ENCODE assay signal across 14 cellular contexts in genomic region chr4:7922466-7922865, GRCh38. TPM values are rescaled to one million over a fixed set of nuclear protein-coding genes. Genes with fewer than 3 reads are reported as not detected.
DNase-seq lines count a peak whose midpoint lies in the region; ATAC-seq and TF ChIP-seq lines count a peak whose summit lies in the region.
"Had no signal": no experiment of that assay in that cellular context is flagged by ENCODE, and none has a peak within 500 bp of the region (broad histone marks: within the 10 kb centered on the region; RNA-seq: fewer than 3 reads in every experiment).

No MANE protein-coding gene starts in this region.

- ATAC-seq in GM23338: no peak
- no peak for ATAC-seq in Panc1
- ATAC-seq in activated naive CD4-positive, alpha-beta T cell treated with anti-CD3 and anti-CD28 coated beads, Interleukin-2, amount 50 U/mL, for 72 hours: no peak
- no peak for ATAC-seq in HG03442 (IDR thresholded peaks at IDR 0.05; ENCODE audit: unreplicated experiment)
- ATAC-seq: CD8-positive, alpha-beta T cell had no signal

- WGBS in esophagus muscularis mucosa: 72% methylated on average over 7 of the region's 7 CpGs

- no peak overlapping the region; the same call in 2 of the 3 replicates for H3K4me3 Mint-ChIP-seq in GM23338
- H3K4me3 Mint-ChIP-seq: B cell; CD8-positive, alpha-beta T cell had no signal

- no TSS peak for BruUV-seq in Panc1 (replicated peaks; lab: Mats Ljungman, UMichigan)

- peaks cover 8% of the 10 kb centered on the region; the same call in 1 of the 2 replicates for H3K9me2 ChIP-seq in GM23338 (ENCODE audit: insufficient read depth)

- TF ChIP-seq EP300 in esophagus muscularis mucosa (IDR thresholded peaks at IDR 0.05): no peak

- no peaks in the 10 kb centered on the region for H3K9me3 ChIP-seq in Panc1 (ENCODE audit: control insufficient read depth, insufficient read depth, low read depth, low read length)
- H3K9me3 ChIP-seq in esophagus muscularis mucosa: no peaks in the 10 kb centered on the region

- peaks cover 20% of the 10 kb centered on the region for H3K4me1 Mint-ChIP-seq in GM23338
- H3K4me1 Mint-ChIP-seq: B cell had no signal

- H3K27ac Mint-ChIP-seq in GM23338: no peak overlapping the region
- H3K27ac Mint-ChIP-seq in activated naive CD4-positive, alpha-beta T cell treated with anti-CD3 and anti-CD28 coated beads, Interleukin-2, amount 50 U/mL, for 72 hours: no peak overlapping the region
- H3K27ac Mint-ChIP-seq: B cell; CD8-positive, alpha-beta T cell had no signal

- peaks cover 89% of the 10 kb centered on the region for H3K79me2 ChIP-seq in GM23338 (replicated peaks; ENCODE audit: insufficient read depth)

- in situ Hi-C loops in Panc1 (cut with HindIII; ENCODE audit: low pct_unique_long_range_greater_than_20kb, low sequenced_read_pairs): no loop called here

- H3K4me3 ChIP-seq in GM23338 (no peak overlapping the region), Panc1 (ENCODE audit: low read depth in 2 of 2, low read length in 2 of 2) (no peak overlapping the region), esophagus muscularis mucosa (no peak overlapping the region)
- H3K4me3 ChIP-seq: BLaER1 treated with 17β-estradiol and CSF1 and Interleukin-3, amounts not matched to agents 10 nM and 100 nM had no signal

- no peak overlapping the region for H3K4me2 ChIP-seq in GM23338
- H3K4me2 ChIP-seq: BLaER1 treated with 17β-estradiol and CSF1 and Interleukin-3, amounts not matched to agents 10 nM and 100 nM had no signal

- no peaks in the 10 kb centered on the region; the same call in 1 of the 2 replicates for H4K20me1 ChIP-seq in GM23338 (replicated peaks; ENCODE audit: insufficient read depth)

- peaks cover 7% of the 10 kb centered on the region for H3K27me3 Mint-ChIP-seq in GM23338 (ENCODE audit: insufficient read depth, low read depth, poor library complexity)

- DNase-seq in GM23338 (ENCODE audit: low spot score): no peak
- no peak for DNase-seq in Panc1 (ENCODE audit: low read depth, low spot score)
- DNase-seq in esophagus muscularis mucosa (ENCODE audit: extremely low spot score): peak; percentile 91
- no peak for DNase-seq in stimulated activated CD8-positive, alpha-beta memory T cell treated with anti-CD3 and anti-CD28 coated beads, Interleukin-4, amount 100 ng/mL, for 48 hours
- no peak for DNase-seq in activated naive CD4-positive, alpha-beta T cell treated with anti-CD3 and anti-CD28 coated beads, Interleukin-2, amount 50 U/mL, for 72 hours (ENCODE audit: low spot score in 2 of 2)
- DNase-seq: CD8-positive, alpha-beta T cell; DMS 273 treated with DMSO at 0.1 percent for 48 hours; DMS53; DND-41; GOT3; H7 had no signal

- H2AFZ ChIP-seq in GM23338: no peak overlapping the region

- CTCF ChIA-PET in Panc1 (lab: Charles Lee): no interaction called here

- H3K27ac ChIP-seq in GM23338 (ENCODE audit: low read depth) (0 out of 2 replicates have a peak overlapping the region, but pooled peaks have one; percentile 13), Panc1 (ENCODE audit: low read length) (peak overlapping the region; percentile 5), esophagus muscularis mucosa (replicated peaks in 1 of 4) (peak overlapping the region in 3 of 4 donors; percentile 20 to 68 (median 55))
- H3K27ac ChIP-seq: BLaER1 treated with 17β-estradiol and CSF1 and Interleukin-3, amounts not matched to agents 10 nM and 100 nM had no signal

- peaks cover 5% of the 10 kb centered on the region; the same call in 2 of the 3 replicates for H3K9me3 Mint-ChIP-seq in GM23338
- H3K9me3 Mint-ChIP-seq in activated naive CD4-positive, alpha-beta T cell treated with anti-CD3 and anti-CD28 coated beads, Interleukin-2, amount 50 U/mL, for 72 hours: no peaks in the 10 kb centered on the region

- no peak for TF ChIP-seq CTCF in GM23338 (conservative IDR thresholded peaks at IDR 0.05; ENCODE audit: low read depth in 2 of 2)
- no peak for TF ChIP-seq CTCF in Panc1 (IDR thresholded peaks at IDR 0.05)
- TF ChIP-seq CTCF in esophagus muscularis mucosa (IDR thresholded peaks at IDR 0.05): no peak

- no peaks in the 10 kb centered on the region for H3K27me3 ChIP-seq in GM23338 (ENCODE audit: insufficient read depth)
- H3K27me3 ChIP-seq in Panc1 (ENCODE audit: control insufficient read depth, insufficient read depth, low read length): no peaks in the 10 kb centered on the region
- H3K27me3 ChIP-seq in esophagus muscularis mucosa: no peaks in the 10 kb centered on the region
- H3K27me3 ChIP-seq: BLaER1 treated with 17β-estradiol and CSF1 and Interleukin-3, amounts not matched to agents 10 nM and 100 nM had no signal

- no peak for TF ChIP-seq POLR2A in esophagus muscularis mucosa (IDR thresholded peaks at IDR 0.05; ENCODE audit: low read depth)

- H3F3A ChIP-seq in GM23338 (replicated peaks; ENCODE audit: low read depth): no peaks in the 10 kb centered on the region

- intact Hi-C loops in Panc1 (cut with micrococcal nuclease; ENCODE audit: unreplicated experiment) (no loop called here), esophagus muscularis mucosa (cut with DNase I) (no loop called here)

- H3K36me3 Mint-ChIP-seq in GM23338 (ENCODE audit: low read depth): peaks cover 3% of the 10 kb centered on the region
- H3K36me3 Mint-ChIP-seq in activated naive CD4-positive, alpha-beta T cell treated with anti-CD3 and anti-CD28 coated beads, Interleukin-2, amount 50 U/mL, for 72 hours: peaks cover 0 to 10% of the 10 kb centered on the region in 2 donors

- H3K36me3 ChIP-seq in GM23338 (ENCODE audit: insufficient read depth): no peaks in the 10 kb centered on the region
- no peaks in the 10 kb centered on the region; the same call in 1 of the 2 replicates for H3K36me3 ChIP-seq in Panc1 (ENCODE audit: control insufficient read depth, insufficient read depth, low read length)
- H3K36me3 ChIP-seq in esophagus muscularis mucosa: no peaks in the 10 kb centered on the region
- H3K36me3 ChIP-seq: BLaER1 treated with 17β-estradiol and CSF1 and Interleukin-3, amounts not matched to agents 10 nM and 100 nM had no signal

- POLR2A ChIA-PET in Panc1 (lab: Charles Lee): no interaction called here

- H3K4me1 ChIP-seq in GM23338 (ENCODE audit: insufficient read depth) (peaks cover 4% of the 10 kb centered on the region; the same call in 1 of the 2 replicates), Panc1 (ENCODE audit: control insufficient read depth, insufficient read depth, low read length) (peaks cover 77% of the 10 kb centered on the region), esophagus muscularis mucosa (peaks cover 0 to 76% (median 58%) of the 10 kb centered on the region in 4 donors)

TF ChIP-seq in GM23338, 12 proteins besides CTCF, POLR2A, EP300 and RAD21 (continues in another document):
- no peak for TF ChIP-seq EZH2phosphoT487 (IDR thresholded peaks at IDR 0.05; ENCODE audit: unreplicated experiment)
- TF ChIP-seq ZNF114 (CRISPR knock-in tag; IDR thresholded peaks at IDR 0.05): no peak
- no peak for TF ChIP-seq CREB1 (CRISPR knock-in tag; IDR thresholded peaks at IDR 0.05; ENCODE audit: low read depth)
- TF ChIP-seq EZH2 (IDR thresholded peaks at IDR 0.05; ENCODE audit: low read depth, unreplicated experiment): no peak

RNA-seq across cellular contexts. Expression of gene AFAP1, which starts 17.2 kb away (rescaled TPM):
- 21.5 and 25.9 TPM in 2 replicates for total RNA-seq in GM23338 (2014; rRNA removed; shearing (Covaris generic))
- 5.4 and 6.5 TPM in 2 replicates for polyA plus RNA-seq in GM23338 (2016; fragmentation: Nextera tagmentation; extraction: Ambion mirVana)
- total RNA-seq in Panc1 (2021; ENCODE audit: unreplicated experiment) (94.7 TPM), esophagus muscularis mucosa (10 to 100 TPM; 37.8 to 71.3 (median 50.9) TPM)
- polyA plus RNA-seq in Panc1 (2012; ENCODE audit: insufficient read length): 90.7 TPM
- 10 to 100 TPM; 10.2 to 41.9 TPM for total RNA-seq in activated naive CD4-positive, alpha-beta T cell treated with anti-CD3 and anti-CD28 coated beads, Interleukin-2, amount 50 U/mL, for 72 hours

Comparison
In these comparisons a context has a peak if more than half of its experiments do, and no peak if none do; other contexts are left out.
1. H3K27ac ChIP-seq: peak in every context shown above with its lines; median percentile 55 in esophagus muscularis mucosa; 13 in GM23338; 5 in Panc1.